ENCODE assay signal across 20 cellular contexts in the genomic region with DNA sequence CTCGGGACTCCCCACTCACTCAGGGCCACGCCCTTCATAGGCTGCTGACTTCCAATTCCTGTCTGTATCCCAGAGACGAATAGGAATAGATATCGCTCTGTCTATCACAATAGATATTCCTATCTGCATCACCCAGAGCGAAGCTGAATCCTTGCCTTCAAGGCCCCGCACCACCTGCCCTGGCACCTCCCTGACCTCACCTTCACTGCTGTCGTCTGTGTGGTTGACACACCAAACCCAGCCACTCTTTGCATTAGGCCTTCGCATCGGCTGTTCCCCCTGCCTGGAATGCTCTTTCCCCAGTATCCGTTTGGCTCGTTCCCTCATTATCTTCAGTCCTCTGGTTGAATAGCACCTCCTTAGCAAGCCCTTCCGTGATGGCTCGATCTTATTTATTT. TPM values are rescaled to one million over a fixed set of nuclear protein-coding genes. Genes with fewer than 3 reads are reported as not detected.
A peak's percentile ranks its signal among the peaks of the same experiment; 100 is the strongest.
DNase-seq lines count a peak whose midpoint lies in the region; ATAC-seq and TF ChIP-seq lines count a peak whose summit lies in the region.
"Had no signal": no experiment of that assay in that cellular context is flagged by ENCODE, and none has a peak within 500 bp of the region (broad histone marks: within the 10 kb centered on the region; RNA-seq: fewer than 3 reads in every experiment).

No MANE protein-coding gene starts in this region.

- H3K27me3 ChIP-seq in layer of hippocampus (ENCODE audit: control insufficient read depth, insufficient read depth, low read length) (no peaks in the 10 kb centered on the region), psoas muscle (ENCODE audit: insufficient read depth in 3 of 3, low read length in 2 of 3) (no peaks in the 10 kb centered on the region)
- H3K27me3 ChIP-seq: testis had no signal

- H3K9me3 Mint-ChIP-seq in activated B cell treated with CpG ODN at 0.5 μM for 24 hours = peaks cover 8% of the 10 kb centered on the region
- H3K9me3 Mint-ChIP-seq in chondrocyte (ENCODE audit: low read depth) = peaks cover 8% of the 10 kb centered on the region
- H3K9me3 Mint-ChIP-seq: activated naive CD4-positive, alpha-beta T cell treated with anti-CD3 and anti-CD28 coated beads, Interleukin-2, amount 50 U/mL, for 24 hours had no signal

- H3K4me1 ChIP-seq in psoas muscle = peaks cover 34% of the 10 kb centered on the region

- peak; percentile 7 for DNase-seq in activated B cell treated with CpG ODN at 0.5 μM for 24 hours
- DNase-seq in chondrocyte (ENCODE audit: low spot score) = peak; percentile 54
- peak in 1 of 49 donors; percentile 68 for DNase-seq in substantia nigra (lab: John Stamatoyannopoulos, UW)
- DNase-seq in T1000 (lab: John Stamatoyannopoulos, UW) = no peak
- DNase-seq in SIG-M5 (lab: John Stamatoyannopoulos, UW) = no peak
- DNase-seq in psoas muscle = no peak
- DNase-seq: activated CD4-positive, alpha-beta T cell treated with anti-CD3 and anti-CD28 coated beads, Interleukin-2, amount 50 U/mL, for 1 hour; effector memory CD4-positive, alpha-beta T cell; NCI-H2171; stimulated activated CD4-positive, alpha-beta T cell treated with anti-CD3 and anti-CD28 coated beads, Interleukin-2, amount 100 ng/mL, for 48 hours; T-helper 2 cell; testis had no signal

- H3K27ac ChIP-seq in layer of hippocampus (ENCODE audit: low read depth, low read length) = peak overlapping the region; percentile 92
- peak overlapping the region; percentile 91 for H3K27ac ChIP-seq in substantia nigra (ENCODE audit: low read depth, low read length, poor library complexity, severe bottlenecking)
- H3K27ac ChIP-seq in psoas muscle = no peak overlapping the region
- H3K27ac ChIP-seq: KMS-11, SK-N-MC, testis had no signal

- H3K27ac Mint-ChIP-seq in activated B cell treated with CpG ODN at 0.5 μM for 24 hours = no peak overlapping the region
- no peak overlapping the region for H3K27ac Mint-ChIP-seq in chondrocyte (ENCODE audit: unreplicated experiment)
- H3K27ac Mint-ChIP-seq: activated naive CD4-positive, alpha-beta T cell treated with anti-CD3 and anti-CD28 coated beads, Interleukin-2, amount 50 U/mL, for 24 hours; activated T-helper 1 cell treated with anti-CD3 and anti-CD28 coated beads, Interleukin-12 subunit alpha, Interleukin-12 subunit beta, Interleukin-2, Interleukin-4 antibody, amounts not matched to agents 30 ng/mL and 10 ng/mL and 1 ng/mL, durations not matched to agents 14 hours and 24 hours and 36 hours; stimulated activated memory B cell treated with anti-CD40 and anti-IgM and Interleukin-4, amounts not matched to agents 10 μg/mL and 1 μg/mL and 100 μg/mL, for 72 hours had no signal

- no peak for TF ChIP-seq CTCF in activated B cell treated with CpG ODN at 0.5 μM for 24 hours (IDR thresholded peaks at IDR 0.05)
- TF ChIP-seq CTCF in chondrocyte (IDR thresholded peaks at IDR 0.05) = no peak
- TF ChIP-seq CTCF in psoas muscle (IDR thresholded peaks at IDR 0.05) = no peak

- POLR2A ChIA-PET in activated B cell treated with CpG ODN at 0.5 μM for 24 hours (lab: Charles Lee) = no interaction called here

- H3K4me3 ChIP-seq in psoas muscle = no peak overlapping the region
- H3K4me3 ChIP-seq: SK-N-MC, spleen, testis had no signal

- H3K36me3 Mint-ChIP-seq in activated B cell treated with CpG ODN at 0.5 μM for 24 hours (ENCODE audit: low read depth) = no peaks in the 10 kb centered on the region
- H3K36me3 Mint-ChIP-seq in chondrocyte (ENCODE audit: low read depth) = peaks cover 7% of the 10 kb centered on the region
- H3K36me3 Mint-ChIP-seq: activated naive CD4-positive, alpha-beta T cell treated with anti-CD3 and anti-CD28 coated beads, Interleukin-2, amount 50 U/mL, for 24 hours; stimulated activated memory B cell treated with anti-CD40 and anti-IgM and Interleukin-4, amounts not matched to agents 10 μg/mL and 1 μg/mL and 100 μg/mL, for 72 hours had no signal

- no peak overlapping the region for H3K4me3 Mint-ChIP-seq in activated B cell treated with CpG ODN at 0.5 μM for 24 hours
- H3K4me3 Mint-ChIP-seq in chondrocyte (ENCODE audit: unreplicated experiment) = no peak overlapping the region
- H3K4me3 Mint-ChIP-seq: activated naive CD4-positive, alpha-beta T cell treated with anti-CD3 and anti-CD28 coated beads, Interleukin-2, amount 50 U/mL, for 24 hours; activated T-helper 1 cell treated with anti-CD3 and anti-CD28 coated beads, Interleukin-12 subunit alpha, Interleukin-12 subunit beta, Interleukin-2, Interleukin-4 antibody, amounts not matched to agents 30 ng/mL and 10 ng/mL and 1 ng/mL, durations not matched to agents 14 hours and 24 hours and 36 hours; stimulated activated memory B cell treated with anti-CD40 and anti-IgM and Interleukin-4, amounts not matched to agents 10 μg/mL and 1 μg/mL and 100 μg/mL, for 72 hours had no signal

- H3K4me1 Mint-ChIP-seq in activated B cell treated with CpG ODN at 0.5 μM for 24 hours = no peaks in the 10 kb centered on the region
- H3K4me1 Mint-ChIP-seq in chondrocyte (ENCODE audit: low read depth) = peaks cover 55% of the 10 kb centered on the region
- H3K4me1 Mint-ChIP-seq: activated naive CD4-positive, alpha-beta T cell treated with anti-CD3 and anti-CD28 coated beads, Interleukin-2, amount 50 U/mL, for 24 hours; stimulated activated memory B cell treated with anti-CD40 and anti-IgM and Interleukin-4, amounts not matched to agents 10 μg/mL and 1 μg/mL and 100 μg/mL, for 72 hours had no signal

- intact Hi-C loops in activated B cell treated with CpG ODN at 0.5 μM for 24 hours (cut with micrococcal nuclease) = no loop called here
- intact Hi-C loops in psoas muscle (cut with DNase I) = loop anchor here in 1 of 2 donors (5.0 kb wide), 1 partner anchor 45 kb away; a partner anchor contains a TSS

- no peak for TF ChIP-seq POLR2A in GM18505 (IDR thresholded peaks at IDR 0.05; ENCODE audit: borderline replicate concordance, extremely low read depth, insufficient read depth, insufficient read length)

- H3K9me3 ChIP-seq in psoas muscle = peaks cover 5% of the 10 kb centered on the region
- H3K9me3 ChIP-seq: testis had no signal

- ATAC-seq in activated B cell treated with CpG ODN at 0.5 μM for 24 hours (ENCODE audit: low read depth) = no peak
- ATAC-seq in GM18505 (IDR thresholded peaks at IDR 0.05; ENCODE audit: unreplicated experiment) = no peak
- no peak for ATAC-seq in psoas muscle
- ATAC-seq: stimulated activated memory B cell treated with anti-CD40 and anti-IgM and Interleukin-4, amounts not matched to agents 10 μg/mL and 1 μg/mL and 100 μg/mL, for 72 hours had no signal

- CTCF ChIA-PET in activated B cell treated with CpG ODN at 0.5 μM for 24 hours (lab: Charles Lee) = interaction anchor here (1.3 kb wide), 1 partner anchor 16 kb away, joined by 3 read pairs; no protein-coding TSS in a partner anchor

- 88 to 94% (median 90%) methylated on average over 13 of the region's 13 CpGs for WGBS in psoas muscle, 3 donors

- H3K36me3 ChIP-seq in psoas muscle (ENCODE audit: insufficient read depth in 1 of 2, low read depth in 1 of 2) = no peaks in the 10 kb centered on the region
- H3K36me3 ChIP-seq: spleen had no signal

- peaks cover 50% of the 10 kb centered on the region for H3K27me3 Mint-ChIP-seq in activated B cell treated with CpG ODN at 0.5 μM for 24 hours
- H3K27me3 Mint-ChIP-seq in chondrocyte (ENCODE audit: low read depth) = peaks cover 10% of the 10 kb centered on the region

RNA-seq across cellular contexts. Expression of a gene that starts 43.5 kb away (rescaled TPM):
- not detected in 2 replicates for total RNA-seq in activated B cell treated with CpG ODN at 0.5 μM for 24 hours
- total RNA-seq in chondrocyte = 2.2 to 10.3 TPM (median 2.7 TPM) in 3 replicates
- total RNA-seq in psoas muscle = 10 to 100 TPM; 22.0 to 82.1 (median 57.3) TPM
- polyA plus RNA-seq in psoas muscle = 10 to 100 TPM; 48.7 to 77.2 (median 59.4) TPM

Comparison
In these comparisons a context has a peak if more than half of its experiments do, and no peak if none do; other contexts are left out.
1. DNase-seq: peak in activated B cell treated with CpG ODN at 0.5 μM for 24 hours (single experiment) and chondrocyte (single experiment); none in T1000 (single experiment), SIG-M5 (single experiment) and psoas muscle (0 of 2).